Comparison of ENCODE assay signal across 12 cellular contexts in genomic region chr15:57516327-57517026, GRCh38.
"Had no signal": no experiment of that assay in that cellular context is flagged by ENCODE, and none has a peak within 500 bp of the region (broad histone marks: within the 10 kb centered on the region; RNA-seq: fewer than 3 reads in every experiment).

No MANE protein-coding gene starts in this region.

- H3K4me1 Mint-ChIP-seq: activated naive CD4-positive, alpha-beta T cell treated with anti-CD3 and anti-CD28 coated beads, Interleukin-2, amount 50 U/mL, for 24 hours; central memory CD8-positive, alpha-beta T cell; memory B cell; T-helper 17 cell had no signal

- H3K36me3 Mint-ChIP-seq: activated naive CD4-positive, alpha-beta T cell treated with anti-CD3 and anti-CD28 coated beads, Interleukin-2, amount 50 U/mL, for 24 hours; memory B cell had no signal

- H3K9me3 Mint-ChIP-seq: activated B cell treated with CpG ODN at 0.5 μM for 24 hours; activated naive CD4-positive, alpha-beta T cell treated with anti-CD3 and anti-CD28 coated beads, Interleukin-2, amount 50 U/mL, for 24 hours; central memory CD8-positive, alpha-beta T cell; effector memory CD8-positive, alpha-beta T cell; memory B cell had no signal

- DNase-seq: activated B cell treated with CpG ODN at 0.5 μM for 24 hours; activated CD4-positive, alpha-beta T cell treated with anti-CD3 and anti-CD28 coated beads, Interleukin-2, amount 50 U/mL, for 1 hour; effector memory CD8-positive, alpha-beta T cell; erythroblast; left cardiac atrium; T-helper 17 cell had no signal

- ATAC-seq: effector memory CD8-positive, alpha-beta T cell; T-helper 17 cell had no signal

- H3K27me3 ChIP-seq: neutrophil, tibial nerve had no signal

- H3K27ac Mint-ChIP-seq: activated B cell treated with CpG ODN at 0.5 μM for 24 hours; activated naive CD4-positive, alpha-beta T cell treated with anti-CD3 and anti-CD28 coated beads, Interleukin-2, amount 50 U/mL, for 24 hours; effector memory CD8-positive, alpha-beta T cell; memory B cell; T-helper 17 cell had no signal

- H3K36me3 ChIP-seq: neutrophil, tibial nerve had no signal

- H3K4me3 ChIP-seq: skin epidermis, tibial nerve had no signal

- H3K4me3 Mint-ChIP-seq: activated B cell treated with CpG ODN at 0.5 μM for 24 hours; activated naive CD4-positive, alpha-beta T cell treated with anti-CD3 and anti-CD28 coated beads, Interleukin-2, amount 50 U/mL, for 24 hours; central memory CD8-positive, alpha-beta T cell; effector memory CD8-positive, alpha-beta T cell; memory B cell; T-helper 17 cell had no signal

- H3K27ac ChIP-seq: neutrophil, tibial nerve had no signal

- H3K27me3 Mint-ChIP-seq: activated B cell treated with CpG ODN at 0.5 μM for 24 hours; activated naive CD4-positive, alpha-beta T cell treated with anti-CD3 and anti-CD28 coated beads, Interleukin-2, amount 50 U/mL, for 24 hours had no signal

- H3K9me3 ChIP-seq: neutrophil, tibial nerve had no signal
